In genomic region chr20:56860413-56860812, GRCh38 we compare ENCODE assay signal across 2 cellular contexts.
TF ChIP-seq lines count a peak whose summit lies in the region.

No MANE protein-coding gene starts in this region.

TF ChIP-seq in H1, 55 proteins besides CTCF, POLR2A, EP300 and RAD21:
- no peak for TF ChIP-seq KDM1A (IDR thresholded peaks at IDR 0.05; ENCODE audit: borderline replicate concordance, low read length)
- no peak for TF ChIP-seq CHD2 (IDR thresholded peaks at IDR 0.05; ENCODE audit: low read length)
- no peak for TF ChIP-seq ATF2 (IDR thresholded peaks at IDR 0.05; ENCODE audit: low read length)
- TF ChIP-seq POLR2AphosphoS5 (IDR thresholded peaks at IDR 0.05; ENCODE audit: low read depth, low read length) = no peak
- TF ChIP-seq SUZ12 (IDR thresholded peaks at IDR 0.05; ENCODE audit: low read length) = no peak
- TF ChIP-seq SIRT6 (IDR thresholded peaks at IDR 0.05; ENCODE audit: low read length) = no peak
- TF ChIP-seq CBX8 (IDR thresholded peaks at IDR 0.05; ENCODE audit: borderline replicate concordance, low read depth, low read length) = no peak
- TF ChIP-seq JUN (IDR thresholded peaks at IDR 0.05; ENCODE audit: low read depth, low read length) = no peak
- no peak for TF ChIP-seq BRCA1 (IDR thresholded peaks at IDR 0.05; ENCODE audit: low read depth, low read length)
- TF ChIP-seq FOSL1 (IDR thresholded peaks at IDR 0.05; ENCODE audit: insufficient read depth, low read depth, low read length) = no peak
- TF ChIP-seq TAF1 (IDR thresholded peaks at IDR 0.05; ENCODE audit: low read depth, low read length) = no peak
- no peak for TF ChIP-seq CREB1 (IDR thresholded peaks at IDR 0.05)
- no peak for TF ChIP-seq BACH1 (IDR thresholded peaks at IDR 0.05; ENCODE audit: low read length)
- no peak for TF ChIP-seq MAFK (IDR thresholded peaks at IDR 0.05; ENCODE audit: low read depth, low read length)
- no peak for TF ChIP-seq EGR1 (IDR thresholded peaks at IDR 0.05; ENCODE audit: borderline replicate concordance, low read depth, low read length)

TF ChIP-seq in SK-N-SH, 30 proteins besides CTCF, POLR2A, EP300 and RAD21:
- TF ChIP-seq SMC3 (IDR thresholded peaks at IDR 0.05; ENCODE audit: low read depth, low read length) (no peak), FOXM1 (IDR thresholded peaks at IDR 0.05; ENCODE audit: low read depth) (no peak), TCF12 (IDR thresholded peaks at IDR 0.05) (no peak), SIN3A (IDR thresholded peaks at IDR 0.05; ENCODE audit: borderline replicate concordance, low read depth, low read length) (no peak), NRF1 (IDR thresholded peaks at IDR 0.05; ENCODE audit: low read depth, low read length) (no peak)
TF ChIP-seq in SK-N-SH: peak in this region for 0.
